In genomic region chr20:47973519-47974233, GRCh38 we compare ENCODE assay signal across 14 cellular contexts.
DNase-seq lines count a peak whose midpoint lies in the region; ATAC-seq and TF ChIP-seq lines count a peak whose summit lies in the region.
"Had no signal": no experiment of that assay in that cellular context is flagged by ENCODE, and none has a peak within 500 bp of the region (broad histone marks: within the 10 kb centered on the region; RNA-seq: fewer than 3 reads in every experiment).

No MANE protein-coding gene starts in this region.

- no peak overlapping the region for H2AK5ac ChIP-seq in mesenchymal stem cell (ENCODE audit: low read length, severe bottlenecking)

- no peak overlapping the region for H2AFZ ChIP-seq in mesenchymal stem cell (ENCODE audit: low read depth, low read length)

- H3K4me2 ChIP-seq in mesenchymal stem cell (ENCODE audit: low read length, poor library complexity, severe bottlenecking), result no peak overlapping the region

- H3K23ac ChIP-seq in mesenchymal stem cell (ENCODE audit: low read length in 2 of 2), result no peak overlapping the region

- H3K4ac ChIP-seq in mesenchymal stem cell (ENCODE audit: low read depth in 1 of 2, low read length in 2 of 2), result no peak overlapping the region

- 40% methylated on average over 15 of the region's 26 CpGs for WGBS in right lobe of liver (ENCODE audit: insufficient coverage, low coverage, low lambda C conversion rate, missing lambda C conversion rate)
- 70% methylated on average over 24 of the region's 26 CpGs for WGBS in suprapubic skin
- 49% methylated on average over 23 of the region's 26 CpGs for WGBS in mesenchymal stem cell

- no peak overlapping the region for H4K91ac ChIP-seq in mesenchymal stem cell (ENCODE audit: low read length)

- TF ChIP-seq CTCF in brain microvascular endothelial cell (IDR thresholded peaks at IDR 0.05; ENCODE audit: low read depth, low read length, missing control alignments) (no peak), right lobe of liver (IDR thresholded peaks at IDR 0.05) (no peak), suprapubic skin (IDR thresholded peaks at IDR 0.05) (no peak)

- H3K18ac ChIP-seq in mesenchymal stem cell (ENCODE audit: low read depth in 1 of 2, low read length in 2 of 2), result no peak overlapping the region

- peak; percentile 43 to 77 (median 70) for ATAC-seq in right lobe of liver

- H3K27ac ChIP-seq in HUES6 (ENCODE audit: low read depth, low read length), result no peak overlapping the region; the same call in 1 of the 2 replicates
- no peak overlapping the region for H3K27ac ChIP-seq in brain microvascular endothelial cell
- no peak overlapping the region for H3K27ac ChIP-seq in right lobe of liver
- peak overlapping the region; percentile 24 for H3K27ac ChIP-seq in suprapubic skin
- H3K27ac ChIP-seq in mesenchymal stem cell (ENCODE audit: low read length, poor library complexity, severe bottlenecking), result no peak overlapping the region
- H3K27ac ChIP-seq: C4-2B, prostate gland had no signal

- H3K27me3 ChIP-seq in HUES6 (ENCODE audit: control insufficient read depth, insufficient read depth, low read length) (no peaks in the 10 kb centered on the region), brain microvascular endothelial cell (replicated peaks) (no peaks in the 10 kb centered on the region), right lobe of liver (no peaks in the 10 kb centered on the region), suprapubic skin (peaks cover 20% of the 10 kb centered on the region), mesenchymal stem cell (ENCODE audit: control insufficient read depth in 1 of 2, insufficient read depth in 1 of 2, low read length in 2 of 2) (peaks cover 0 to 33% of the 10 kb centered on the region in 2 experiments)

- TF ChIP-seq POLR2A in right lobe of liver (IDR thresholded peaks at IDR 0.05) (no peak), suprapubic skin (IDR thresholded peaks at IDR 0.05) (no peak)

- peak overlapping the region in 1 of 2 experiments; percentile 35 for H3K14ac ChIP-seq in mesenchymal stem cell (ENCODE audit: low read length in 2 of 2)

- H3K9me3 ChIP-seq in HUES6 (ENCODE audit: control insufficient read depth, insufficient read depth, low read depth, low read length) (no peaks in the 10 kb centered on the region), right lobe of liver (no peaks in the 10 kb centered on the region), suprapubic skin (no peaks in the 10 kb centered on the region), mesenchymal stem cell (ENCODE audit: control insufficient read depth, low read length) (no peaks in the 10 kb centered on the region)
- H3K9me3 ChIP-seq: prostate gland had no signal

- TF ChIP-seq EP300 in suprapubic skin (IDR thresholded peaks at IDR 0.05), result no peak

- H2BK15ac ChIP-seq in mesenchymal stem cell (ENCODE audit: low read depth, poor library complexity, severe bottlenecking), result no peak overlapping the region

- H4K8ac ChIP-seq in mesenchymal stem cell (ENCODE audit: low read length), result no peak overlapping the region

- H3K9ac ChIP-seq in HUES6 (ENCODE audit: low read length) (peak overlapping the region; percentile 48), mesenchymal stem cell (ENCODE audit: low read length) (no peak overlapping the region)

- H2BK5ac ChIP-seq in mesenchymal stem cell (ENCODE audit: low read depth, low read length, poor library complexity, severe bottlenecking), result no peak overlapping the region

- peaks cover 52% of the 10 kb centered on the region for H3K4me1 ChIP-seq in HUES6 (ENCODE audit: control insufficient read depth, insufficient read depth, low read length)
- no peaks in the 10 kb centered on the region for H3K4me1 ChIP-seq in right lobe of liver
- H3K4me1 ChIP-seq in suprapubic skin, result no peaks in the 10 kb centered on the region
- H3K4me1 ChIP-seq in mesenchymal stem cell (ENCODE audit: control insufficient read depth, insufficient read depth, low read depth, low read length), result peaks cover 17% of the 10 kb centered on the region
- H3K4me1 ChIP-seq: prostate gland had no signal

- H3K36me3 ChIP-seq in HUES6 (ENCODE audit: control insufficient read depth, insufficient read depth, low read length), result no peaks in the 10 kb centered on the region
- no peaks in the 10 kb centered on the region for H3K36me3 ChIP-seq in brain microvascular endothelial cell (replicated peaks)
- H3K36me3 ChIP-seq in right lobe of liver, result no peaks in the 10 kb centered on the region
- no peaks in the 10 kb centered on the region for H3K36me3 ChIP-seq in suprapubic skin
- H3K36me3 ChIP-seq in mesenchymal stem cell (ENCODE audit: control insufficient read depth in 1 of 2, insufficient read depth in 2 of 2, low read depth in 1 of 2, low read length in 2 of 2), result no peaks in the 10 kb centered on the region
- H3K36me3 ChIP-seq: prostate gland had no signal

- in situ Hi-C loops in brain microvascular endothelial cell (cut with HindIII; ENCODE audit: low pct_ligation_motif_present, low sequenced_read_pairs), result no loop called here

- peak overlapping the region in 1 of 2 experiments; percentile 39 for H2BK12ac ChIP-seq in mesenchymal stem cell (ENCODE audit: low read length in 2 of 2)

- intact Hi-C loops in right lobe of liver (cut with DNase I), result no loop called here

- H2BK120ac ChIP-seq in mesenchymal stem cell (ENCODE audit: low read depth, low read length), result no peak overlapping the region

- H3K4me3 ChIP-seq in HUES6 (ENCODE audit: low read depth, low read length) (no peak overlapping the region), brain microvascular endothelial cell (ENCODE audit: low read depth, low read length) (no peak overlapping the region), right lobe of liver (no peak overlapping the region), suprapubic skin (no peak overlapping the region), mesenchymal stem cell (ENCODE audit: insufficient read depth in 1 of 2, low read depth in 1 of 2, low read length in 2 of 2) (no peak overlapping the region)
- H3K4me3 ChIP-seq: prostate gland had no signal

- H3K79me1 ChIP-seq in mesenchymal stem cell (replicated peaks; ENCODE audit: low read length, poor library complexity, severe bottlenecking), result no peaks in the 10 kb centered on the region

- DNase-seq in brain microvascular endothelial cell, result peak; percentile 16
- peak in 1 of 3 donors; percentile 57 for DNase-seq in right lobe of liver
- DNase-seq in suprapubic skin (ENCODE audit: low spot score in 2 of 2), result no peak
- no peak for DNase-seq in mesenchymal stem cell
- DNase-seq in NCI-H2227 treated with DMSO at 0.1 percent for 48 hours (lab: John Stamatoyannopoulos, UW), result no peak
- no peak for DNase-seq in NCI-H1048 (lab: John Stamatoyannopoulos, UW)
- DNase-seq: activated CD8-positive, alpha-beta memory T cell treated with anti-CD3 and anti-CD28 coated beads for 24 hours; activated gamma-delta T cell treated with Interleukin-2 at 50 U/mL for 16 hours; mammary epithelial cell; NCI-H146; SHP77 had no signal
